15 cellular contexts compared by ENCODE assay signal in genomic region chr1:168488153-168488552, GRCh38. TPM values are rescaled to one million over a fixed set of nuclear protein-coding genes. Genes with fewer than 3 reads are reported as not detected.
A peak's percentile ranks its signal among the peaks of the same experiment; 100 is the strongest.
DNase-seq lines count a peak whose midpoint lies in the region; TF ChIP-seq lines count a peak whose summit lies in the region.
"Had no signal": no experiment of that assay in that cellular context is flagged by ENCODE, and none has a peak within 500 bp of the region (broad histone marks: within the 10 kb centered on the region; RNA-seq: fewer than 3 reads in every experiment).

No MANE protein-coding gene starts in this region.

- peaks cover 12% of the 10 kb centered on the region for H3K9me3 Mint-ChIP-seq in mesothelial cell of epicardium
- H3K9me3 Mint-ChIP-seq: activated naive CD4-positive, alpha-beta T cell treated with anti-CD3 and anti-CD28 coated beads, Interleukin-2, amount 50 U/mL, for 72 hours had no signal

- no peak overlapping the region for H3K27ac Mint-ChIP-seq in mesothelial cell of epicardium
- H3K27ac Mint-ChIP-seq: activated CD4-positive, alpha-beta T cell treated with anti-CD3 and anti-CD28 coated beads for 36 hours; activated naive CD4-positive, alpha-beta T cell treated with anti-CD3 and anti-CD28 coated beads, Interleukin-2, amount 50 U/mL, for 72 hours; IgD-negative memory B cell; stimulated activated naive CD8-positive, alpha-beta T cell treated with anti-CD3 and anti-CD28 coated beads, Interleukin-15, amount 100 ng/mL, for 72 hours had no signal

- CTCF ChIA-PET in A673 (lab: Charles Lee), result no interaction called here

- POLR2A ChIA-PET in A673 (lab: Charles Lee; ENCODE audit: low non-redundant PET), result no interaction called here

- H3K9me3 ChIP-seq in A673 (ENCODE audit: low read depth, low read length, poor library complexity, severe bottlenecking), result no peaks in the 10 kb centered on the region
- H3K9me3 ChIP-seq: Caco-2 had no signal

- peak; percentile 31 to 33 for DNase-seq in AML-193 (lab: John Stamatoyannopoulos, UW)
- peak; percentile 46 for DNase-seq in KBM-7
- DNase-seq in astrocyte of the hippocampus (ENCODE audit: low read depth, low spot score), result peak; percentile 65
- DNase-seq in kidney tubule cell (ENCODE audit: low spot score), result peak; percentile 20
- no peak for DNase-seq in A673 (ENCODE audit: low spot score)
- no peak for DNase-seq in mesothelial cell of epicardium (ENCODE audit: low spot score in 2 of 2, unreplicated experiment in 2 of 2)
- no peak for DNase-seq in NCI-H774 (lab: John Stamatoyannopoulos, UW)
- DNase-seq in AG08396 (ENCODE audit: low spot score), result no peak
- DNase-seq: activated CD4-positive, alpha-beta T cell treated with anti-CD3 and anti-CD28 coated beads for 36 hours; Caco-2; stimulated activated naive CD8-positive, alpha-beta T cell treated with anti-CD3 and anti-CD28 coated beads, Interleukin-15, amount 100 ng/mL, for 72 hours had no signal

- H3K4me1 Mint-ChIP-seq in mesothelial cell of epicardium, result peaks cover 27% of the 10 kb centered on the region

- no peaks in the 10 kb centered on the region for H3K4me1 ChIP-seq in A673 (ENCODE audit: insufficient read depth, low read length, poor library complexity, severe bottlenecking)

- in situ Hi-C loops in KBM-7 (cut with MboI; ENCODE audit: low pct_unique_long_range_greater_than_20kb, low sequenced_read_pairs), result no loop called here

- no peaks in the 10 kb centered on the region for H3K27me3 Mint-ChIP-seq in mesothelial cell of epicardium (ENCODE audit: low read depth)
- H3K27me3 Mint-ChIP-seq: activated CD4-positive, alpha-beta T cell treated with anti-CD3 and anti-CD28 coated beads for 36 hours; stimulated activated naive CD8-positive, alpha-beta T cell treated with anti-CD3 and anti-CD28 coated beads, Interleukin-15, amount 100 ng/mL, for 72 hours had no signal

- TF ChIP-seq CTCF in A673 (conservative IDR thresholded peaks at IDR 0.05; ENCODE audit: low read depth, low read length) (no peak), mesothelial cell of epicardium (IDR thresholded peaks at IDR 0.05; ENCODE audit: unreplicated experiment) (no peak)

- no TSS peak for BruUV-seq in A673 (replicated peaks; lab: Mats Ljungman, UMichigan)

- H3K27me3 ChIP-seq in A673 (replicated peaks; ENCODE audit: insufficient read depth, low read depth, low read length, poor library complexity), result no peaks in the 10 kb centered on the region

- H3K27ac ChIP-seq in A673 (ENCODE audit: low read depth, low read length, poor library complexity, severe bottlenecking), result no peak overlapping the region

- intact Hi-C loops in A673 (cut with micrococcal nuclease; ENCODE audit: unreplicated experiment), result no loop called here

- no peak overlapping the region for H3K4me3 Mint-ChIP-seq in mesothelial cell of epicardium
- H3K4me3 Mint-ChIP-seq: activated CD4-positive, alpha-beta T cell treated with anti-CD3 and anti-CD28 coated beads for 36 hours; IgD-negative memory B cell; stimulated activated naive CD8-positive, alpha-beta T cell treated with anti-CD3 and anti-CD28 coated beads, Interleukin-15, amount 100 ng/mL, for 72 hours had no signal

- H3K36me3 Mint-ChIP-seq in mesothelial cell of epicardium, result peaks cover 3% of the 10 kb centered on the region
- H3K36me3 Mint-ChIP-seq: IgD-negative memory B cell had no signal

- no peak overlapping the region for H3K4me3 ChIP-seq in A673 (ENCODE audit: low read depth, low read length, poor library complexity, severe bottlenecking)

- no peaks in the 10 kb centered on the region for H3K36me3 ChIP-seq in A673 (ENCODE audit: insufficient read depth, low read length, poor library complexity, severe bottlenecking)

RNA-seq across cellular contexts. Expression of gene XCL2, which starts 55.6 kb away (rescaled TPM):
- total RNA-seq in A673 (2021), result not detected in 2 replicates
- not detected in 3 replicates for total RNA-seq in mesothelial cell of epicardium
- total RNA-seq: Caco-2, endothelial cell of umbilical vein, OCI-LY7 had no signal

Comparison
In these comparisons a context has a peak if more than half of its experiments do, and no peak if none do; other contexts are left out.
1. DNase-seq: peak in AML-193 (2 of 2), KBM-7 (single experiment), astrocyte of the hippocampus (single experiment) and kidney tubule cell (single experiment); none in A673 (single experiment), mesothelial cell of epicardium (0 of 2), NCI-H774 (single experiment) and AG08396 (single experiment).